In the genomic region with DNA sequence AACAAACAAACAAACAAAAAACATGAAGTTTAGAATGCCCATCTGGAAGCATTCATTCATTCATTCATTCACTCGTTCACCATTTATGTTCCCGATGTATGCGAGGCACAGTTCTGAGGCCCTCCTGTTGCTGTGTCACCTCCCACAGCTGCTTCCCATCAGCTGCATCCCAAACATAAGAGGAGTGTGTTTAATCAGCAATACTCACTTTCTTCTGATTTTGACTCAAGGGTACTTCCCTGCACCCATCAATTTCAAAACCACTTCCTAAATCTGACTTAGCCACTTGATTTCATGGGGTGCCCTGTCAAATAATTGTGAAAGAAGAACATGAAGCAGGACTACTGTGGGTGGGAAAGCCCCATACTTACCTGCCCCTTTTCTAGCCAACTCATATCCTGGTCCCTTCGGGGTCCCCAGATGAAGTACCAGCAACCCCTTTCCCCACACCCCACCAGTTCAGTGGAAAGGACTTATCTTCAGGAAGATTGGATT, we compare ENCODE assay signal across 8 cellular contexts.
DNase-seq lines count a peak whose midpoint lies in the region; ATAC-seq and TF ChIP-seq lines count a peak whose summit lies in the region.

No MANE protein-coding gene starts in this region.

- peaks cover 3% of the 10 kb centered on the region for H3K27me3 ChIP-seq in osteoblast (ENCODE audit: insufficient read depth, low read length)

- H3K36me3 ChIP-seq in osteoblast (ENCODE audit: insufficient read depth, low read length): no peaks in the 10 kb centered on the region

- peaks cover 18% of the 10 kb centered on the region for H3K27me3 Mint-ChIP-seq in central memory CD8-positive, alpha-beta T cell

- H3K4me1 Mint-ChIP-seq in central memory CD8-positive, alpha-beta T cell: peaks cover 12% of the 10 kb centered on the region

- H3K36me3 Mint-ChIP-seq in central memory CD8-positive, alpha-beta T cell (ENCODE audit: insufficient read depth): no peaks in the 10 kb centered on the region

- H3K27ac Mint-ChIP-seq in central memory CD8-positive, alpha-beta T cell (ENCODE audit: low read depth): no peak overlapping the region

- H3K4me2 ChIP-seq in osteoblast (ENCODE audit: insufficient read depth, low read length): no peak overlapping the region

- TF ChIP-seq CTCF in osteoblast (IDR thresholded peaks at IDR 0.05; ENCODE audit: extremely low read depth, low read depth, low read length): no peak

- H3K4me1 ChIP-seq in osteoblast (ENCODE audit: insufficient read depth, low read length): peaks cover 9% of the 10 kb centered on the region

- no peak overlapping the region for H2AFZ ChIP-seq in osteoblast (ENCODE audit: low read length)

- ATAC-seq in GM18505 (IDR thresholded peaks at IDR 0.05; ENCODE audit: unreplicated experiment) (peak; percentile 41), GM21360 (IDR thresholded peaks at IDR 0.05; ENCODE audit: unreplicated experiment) (peak; percentile 37), HG03354 (IDR thresholded peaks at IDR 0.05; ENCODE audit: poor library complexity, severe bottlenecking, unreplicated experiment) (peak; percentile 48)
- peak; percentile 49 for ATAC-seq in central memory CD8-positive, alpha-beta T cell (replicated peaks; ENCODE audit: extremely low read depth, poor library complexity, severe bottlenecking)

- no peaks in the 10 kb centered on the region for H3K9me3 ChIP-seq in osteoblast (ENCODE audit: low read depth, low read length)

- H3K9me3 Mint-ChIP-seq in central memory CD8-positive, alpha-beta T cell: no peaks in the 10 kb centered on the region

- no peaks in the 10 kb centered on the region for H3K79me2 ChIP-seq in osteoblast (ENCODE audit: insufficient read depth, low read length)

- no peak overlapping the region for H3K4me3 ChIP-seq in osteoblast (ENCODE audit: insufficient read depth, low read length)

- no peak overlapping the region for H3K4me3 Mint-ChIP-seq in central memory CD8-positive, alpha-beta T cell

- no peaks in the 10 kb centered on the region for H4K20me1 ChIP-seq in osteoblast (ENCODE audit: insufficient read depth, low read length)

- H3K27ac ChIP-seq in osteoblast (ENCODE audit: low read depth, low read length): no peak overlapping the region

- TF ChIP-seq POLR2A in GM18505 (IDR thresholded peaks at IDR 0.05; ENCODE audit: borderline replicate concordance, extremely low read depth, insufficient read depth, insufficient read length): no peak

- no peak for DNase-seq in central memory CD8-positive, alpha-beta T cell (ENCODE audit: low spot score in 2 of 2)
- DNase-seq in kidney tubule cell (ENCODE audit: low spot score) (no peak), DMS 273 (lab: John Stamatoyannopoulos, UW; ENCODE audit: unreplicated experiment) (no peak), NCI-H226 (no peak), osteoblast (ENCODE audit: insufficient read length, low spot score, missing footprints) (no peak)
